8 cellular contexts compared by ENCODE assay signal in the genomic region with DNA sequence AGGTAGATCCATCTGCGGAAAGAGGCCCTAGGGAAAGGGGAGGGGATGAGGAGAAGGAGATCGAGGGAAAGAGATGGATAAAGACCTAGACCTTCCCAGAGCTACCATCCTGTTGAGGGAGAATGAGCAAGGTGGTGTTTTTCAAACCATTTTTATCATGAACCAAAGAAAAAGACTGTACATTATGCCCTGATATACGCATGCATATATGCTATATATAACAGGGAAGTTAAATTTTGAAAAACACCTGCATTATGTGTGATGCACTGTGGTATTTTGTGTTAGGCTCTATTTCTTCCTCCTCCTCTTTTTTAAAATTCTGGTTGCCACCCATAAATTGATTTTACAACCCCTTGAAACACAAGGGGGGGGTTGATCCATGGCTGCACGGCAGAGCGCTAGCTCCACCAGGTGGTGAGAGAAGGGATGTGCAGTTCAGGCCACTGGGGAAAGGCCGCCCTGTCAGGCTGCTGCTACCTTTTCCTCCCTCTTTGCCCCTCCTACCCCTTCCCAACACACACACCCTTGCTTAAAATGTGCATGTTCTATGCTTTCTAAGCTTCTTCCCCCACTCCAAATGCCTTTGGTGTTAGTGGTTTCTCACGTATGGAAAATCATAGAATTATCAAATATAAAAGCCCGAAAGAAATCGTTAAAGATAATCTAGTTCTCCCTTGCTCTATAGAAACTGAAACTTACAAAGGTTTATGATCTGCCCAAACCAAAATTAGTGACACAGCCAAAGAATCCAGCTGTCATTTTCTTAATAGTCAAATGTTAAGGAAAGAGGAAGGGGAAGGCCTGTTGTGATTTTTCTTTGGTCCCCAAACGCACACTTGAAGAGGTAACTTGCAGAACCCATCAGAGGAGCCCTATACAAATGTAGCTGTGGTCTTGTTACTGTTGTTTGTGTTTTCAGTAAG.
DNase-seq lines count a peak whose midpoint lies in the region; ATAC-seq and TF ChIP-seq lines count a peak whose summit lies in the region.

No MANE protein-coding gene starts in this region.

- BruUV-seq in A673 (replicated peaks; lab: Mats Ljungman, UMichigan), result no TSS peak

- H3K36me3 Mint-ChIP-seq in endothelial cell (ENCODE audit: low read depth, unreplicated experiment), result peaks cover 14% of the 10 kb centered on the region

- POLR2A ChIA-PET in A673 (lab: Charles Lee; ENCODE audit: low non-redundant PET), result no interaction called here

- no peaks in the 10 kb centered on the region for H3K4me1 Mint-ChIP-seq in endothelial cell (ENCODE audit: unreplicated experiment)

- H3K9me3 ChIP-seq in A673 (ENCODE audit: low read depth, low read length, poor library complexity, severe bottlenecking), result no peaks in the 10 kb centered on the region

- DNase-seq in A673 (ENCODE audit: low spot score) (peak; percentile 69), GM12864 (ENCODE audit: low read depth) (no peak), NCI-H1092 (lab: John Stamatoyannopoulos, UW) (peak; percentile 17), endothelial cell (ENCODE audit: low spot score) (peak; percentile 75), myocyte (ENCODE audit: low read depth) (peak; percentile 55)

- CTCF ChIA-PET in A673 (lab: Charles Lee), result interaction anchor here (0.5 to 2.3 kb wide), 3 partner anchors 117 to 435 kb away, joined by 3 to 11 read pairs (median 3); partner anchors contain the start of gene KALRN

- ATAC-seq in SK-N-SH treated with all-trans-retinoic acid at 6 μM for 48 hours, result peak; percentile 96
- no peak for ATAC-seq in activated CD4-positive, CD25-positive, alpha-beta regulatory T cell treated with anti-CD3 and anti-CD28 coated beads, Interleukin-2, amount 50 U/mL, for 24 hours
- ATAC-seq in HG02852 (IDR thresholded peaks at IDR 0.05; ENCODE audit: unreplicated experiment), result no peak

- no peak overlapping the region for H3K4me3 ChIP-seq in A673 (ENCODE audit: low read depth, low read length, poor library complexity, severe bottlenecking)
- H3K4me3 ChIP-seq in GM12864 (ENCODE audit: low read depth, low read length), result no peak overlapping the region

- no peaks in the 10 kb centered on the region for H3K9me3 Mint-ChIP-seq in endothelial cell (ENCODE audit: unreplicated experiment)

- no peak overlapping the region for H3K27ac ChIP-seq in A673 (ENCODE audit: low read depth, low read length, poor library complexity, severe bottlenecking)

- H3K4me3 Mint-ChIP-seq in endothelial cell (ENCODE audit: unreplicated experiment), result no peak overlapping the region

- intact Hi-C loops in A673 (cut with micrococcal nuclease; ENCODE audit: unreplicated experiment), result loop anchor here (1.0 to 5.0 kb wide), 3 partner anchors 84 to 451 kb away; no protein-coding TSS in a partner anchor

- TF ChIP-seq CTCF in A673 (conservative IDR thresholded peaks at IDR 0.05; ENCODE audit: low read depth, low read length), result peak; percentile 99
- peak; percentile 98 for TF ChIP-seq CTCF in GM12864 (IDR thresholded peaks at IDR 0.05; ENCODE audit: low read depth, low read length, missing control alignments)
- peak; percentile 87 for TF ChIP-seq CTCF in endothelial cell (IDR thresholded peaks at IDR 0.05; ENCODE audit: unreplicated experiment)

- H3K36me3 ChIP-seq in A673 (ENCODE audit: insufficient read depth, low read length, poor library complexity, severe bottlenecking), result no peaks in the 10 kb centered on the region

- peaks cover 4% of the 10 kb centered on the region for H3K27me3 Mint-ChIP-seq in endothelial cell (ENCODE audit: unreplicated experiment)

- H3K27ac Mint-ChIP-seq in endothelial cell (ENCODE audit: unreplicated experiment), result no peak overlapping the region

- no peaks in the 10 kb centered on the region for H3K4me1 ChIP-seq in A673 (ENCODE audit: insufficient read depth, low read length, poor library complexity, severe bottlenecking)

- H3K27me3 ChIP-seq in A673 (replicated peaks; ENCODE audit: insufficient read depth, low read depth, low read length, poor library complexity), result no peaks in the 10 kb centered on the region

TF ChIP-seq in SK-N-SH treated with all-trans-retinoic acid at 6 μM for 48 hours, 23 proteins besides CTCF, POLR2A, EP300 and RAD21 (continues in another document):
- TF ChIP-seq RARB (CRISPR knock-in tag; IDR thresholded peaks at IDR 0.05), result no peak
- no peak for TF ChIP-seq ARNTL (CRISPR knock-in tag; IDR thresholded peaks at IDR 0.05; ENCODE audit: borderline replicate concordance, low read depth)
- TF ChIP-seq ZNF70 (CRISPR knock-in tag; IDR thresholded peaks at IDR 0.05), result no peak
- TF ChIP-seq, protein P1, sequence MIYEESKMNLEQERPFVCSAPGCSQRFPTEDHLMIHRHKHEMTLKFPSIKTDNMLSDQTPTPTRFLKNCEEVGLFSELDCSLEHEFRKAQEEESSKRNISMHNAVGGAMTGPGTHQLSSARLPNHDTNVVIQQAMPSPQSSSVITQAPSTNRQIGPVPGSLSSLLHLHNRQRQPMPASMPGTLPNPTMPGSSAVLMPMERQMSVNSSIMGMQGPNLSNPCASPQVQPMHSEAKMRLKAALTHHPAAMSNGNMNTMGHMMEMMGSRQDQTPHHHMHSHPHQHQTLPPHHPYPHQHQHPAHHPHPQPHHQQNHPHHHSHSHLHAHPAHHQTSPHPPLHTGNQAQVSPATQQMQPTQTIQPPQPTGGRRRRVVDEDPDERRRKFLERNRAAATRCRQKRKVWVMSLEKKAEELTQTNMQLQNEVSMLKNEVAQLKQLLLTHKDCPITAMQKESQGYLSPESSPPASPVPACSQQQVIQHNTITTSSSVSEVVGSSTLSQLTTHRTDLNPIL (CRISPR knock-in tag; IDR thresholded peaks at IDR 0.05; ENCODE audit: low read depth), result no peak
- TF ChIP-seq GLIS3 (CRISPR knock-in tag; IDR thresholded peaks at IDR 0.05), result no peak
- TF ChIP-seq TOX (CRISPR knock-in tag; IDR thresholded peaks at IDR 0.05; ENCODE audit: borderline replicate concordance), result no peak
- no peak for TF ChIP-seq ZC3H10 (CRISPR knock-in tag; IDR thresholded peaks at IDR 0.05)
- TF ChIP-seq ZFP30 (CRISPR knock-in tag; IDR thresholded peaks at IDR 0.05), result no peak
- TF ChIP-seq, protein P2, sequence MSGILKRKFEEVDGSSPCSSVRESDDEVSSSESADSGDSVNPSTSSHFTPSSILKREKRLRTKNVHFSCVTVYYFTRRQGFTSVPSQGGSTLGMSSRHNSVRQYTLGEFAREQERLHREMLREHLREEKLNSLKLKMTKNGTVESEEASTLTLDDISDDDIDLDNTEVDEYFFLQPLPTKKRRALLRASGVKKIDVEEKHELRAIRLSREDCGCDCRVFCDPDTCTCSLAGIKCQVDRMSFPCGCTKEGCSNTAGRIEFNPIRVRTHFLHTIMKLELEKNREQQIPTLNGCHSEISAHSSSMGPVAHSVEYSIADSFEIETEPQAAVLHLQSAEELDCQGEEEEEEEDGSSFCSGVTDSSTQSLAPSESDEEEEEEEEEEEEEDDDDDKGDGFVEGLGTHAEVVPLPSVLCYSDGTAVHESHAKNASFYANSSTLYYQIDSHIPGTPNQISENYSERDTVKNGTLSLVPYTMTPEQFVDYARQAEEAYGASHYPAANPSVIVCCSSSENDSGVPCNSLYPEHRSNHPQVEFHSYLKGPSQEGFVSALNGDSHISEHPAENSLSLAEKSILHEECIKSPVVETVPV (CRISPR knock-in tag; IDR thresholded peaks at IDR 0.05), result no peak
- TF ChIP-seq, protein P3, sequence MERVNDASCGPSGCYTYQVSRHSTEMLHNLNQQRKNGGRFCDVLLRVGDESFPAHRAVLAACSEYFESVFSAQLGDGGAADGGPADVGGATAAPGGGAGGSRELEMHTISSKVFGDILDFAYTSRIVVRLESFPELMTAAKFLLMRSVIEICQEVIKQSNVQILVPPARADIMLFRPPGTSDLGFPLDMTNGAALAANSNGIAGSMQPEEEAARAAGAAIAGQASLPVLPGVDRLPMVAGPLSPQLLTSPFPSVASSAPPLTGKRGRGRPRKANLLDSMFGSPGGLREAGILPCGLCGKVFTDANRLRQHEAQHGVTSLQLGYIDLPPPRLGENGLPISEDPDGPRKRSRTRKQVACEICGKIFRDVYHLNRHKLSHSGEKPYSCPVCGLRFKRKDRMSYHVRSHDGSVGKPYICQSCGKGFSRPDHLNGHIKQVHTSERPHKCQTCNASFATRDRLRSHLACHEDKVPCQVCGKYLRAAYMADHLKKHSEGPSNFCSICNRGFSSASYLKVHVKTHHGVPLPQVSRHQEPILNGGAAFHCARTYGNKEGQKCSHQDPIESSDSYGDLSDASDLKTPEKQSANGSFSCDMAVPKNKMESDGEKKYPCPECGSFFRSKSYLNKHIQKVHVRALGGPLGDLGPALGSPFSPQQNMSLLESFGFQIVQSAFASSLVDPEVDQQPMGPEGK (CRISPR knock-in tag; IDR thresholded peaks at IDR 0.05; ENCODE audit: borderline replicate concordance), result no peak
- no peak for TF ChIP-seq ZNF565 (CRISPR knock-in tag; conservative IDR thresholded peaks at IDR 0.05; ENCODE audit: low read depth)
- TF ChIP-seq BACH2 (CRISPR knock-in tag; IDR thresholded peaks at IDR 0.05; ENCODE audit: borderline replicate concordance), result no peak
- TF ChIP-seq ISL1 (CRISPR knock-in tag; IDR thresholded peaks at IDR 0.05), result no peak
- no peak for TF ChIP-seq PPARA (CRISPR knock-in tag; IDR thresholded peaks at IDR 0.05; ENCODE audit: borderline replicate concordance)
- TF ChIP-seq ZFP3 (CRISPR knock-in tag; IDR thresholded peaks at IDR 0.05), result no peak
- no peak for TF ChIP-seq ZNF8 (CRISPR knock-in tag; IDR thresholded peaks at IDR 0.05)
- TF ChIP-seq, protein P4, sequence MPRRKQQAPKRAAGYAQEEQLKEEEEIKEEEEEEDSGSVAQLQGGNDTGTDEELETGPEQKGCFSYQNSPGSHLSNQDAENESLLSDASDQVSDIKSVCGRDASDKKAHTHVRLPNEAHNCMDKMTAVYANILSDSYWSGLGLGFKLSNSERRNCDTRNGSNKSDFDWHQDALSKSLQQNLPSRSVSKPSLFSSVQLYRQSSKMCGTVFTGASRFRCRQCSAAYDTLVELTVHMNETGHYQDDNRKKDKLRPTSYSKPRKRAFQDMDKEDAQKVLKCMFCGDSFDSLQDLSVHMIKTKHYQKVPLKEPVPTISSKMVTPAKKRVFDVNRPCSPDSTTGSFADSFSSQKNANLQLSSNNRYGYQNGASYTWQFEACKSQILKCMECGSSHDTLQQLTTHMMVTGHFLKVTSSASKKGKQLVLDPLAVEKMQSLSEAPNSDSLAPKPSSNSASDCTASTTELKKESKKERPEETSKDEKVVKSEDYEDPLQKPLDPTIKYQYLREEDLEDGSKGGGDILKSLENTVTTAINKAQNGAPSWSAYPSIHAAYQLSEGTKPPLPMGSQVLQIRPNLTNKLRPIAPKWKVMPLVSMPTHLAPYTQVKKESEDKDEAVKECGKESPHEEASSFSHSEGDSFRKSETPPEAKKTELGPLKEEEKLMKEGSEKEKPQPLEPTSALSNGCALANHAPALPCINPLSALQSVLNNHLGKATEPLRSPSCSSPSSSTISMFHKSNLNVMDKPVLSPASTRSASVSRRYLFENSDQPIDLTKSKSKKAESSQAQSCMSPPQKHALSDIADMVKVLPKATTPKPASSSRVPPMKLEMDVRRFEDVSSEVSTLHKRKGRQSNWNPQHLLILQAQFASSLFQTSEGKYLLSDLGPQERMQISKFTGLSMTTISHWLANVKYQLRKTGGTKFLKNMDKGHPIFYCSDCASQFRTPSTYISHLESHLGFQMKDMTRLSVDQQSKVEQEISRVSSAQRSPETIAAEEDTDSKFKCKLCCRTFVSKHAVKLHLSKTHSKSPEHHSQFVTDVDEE (CRISPR knock-in tag; IDR thresholded peaks at IDR 0.05), result no peak
